Comparison of ENCODE assay signal across 21 cellular contexts in genomic region chr3:141320399-141321108, GRCh38. TPM values are rescaled to one million over a fixed set of nuclear protein-coding genes. Genes with fewer than 3 reads are reported as not detected.
DNase-seq lines count a peak whose midpoint lies in the region; ATAC-seq and TF ChIP-seq lines count a peak whose summit lies in the region.
"Had no signal": no experiment of that assay in that cellular context is flagged by ENCODE, and none has a peak within 500 bp of the region (broad histone marks: within the 10 kb centered on the region; RNA-seq: fewer than 3 reads in every experiment).

No MANE protein-coding gene starts in this region.

- H3K4me3 ChIP-seq in mammary epithelial cell (replicated peaks in 1 of 3; ENCODE audit: insufficient read depth in 1 of 3, low read depth in 2 of 3, low read length in 3 of 3), result no peak overlapping the region
- no peak overlapping the region for H3K4me3 ChIP-seq in OCI-LY3 (ENCODE audit: low read length)
- H3K4me3 ChIP-seq in endodermal cell (ENCODE audit: low read length), result peak overlapping the region; percentile 37
- H3K4me3 ChIP-seq: SK-N-MC had no signal

- H3K4me2 ChIP-seq in mammary epithelial cell (ENCODE audit: insufficient read depth, low read depth, low read length), result no peak overlapping the region
- H3K4me2 ChIP-seq in OCI-LY3 (ENCODE audit: low read length), result no peak overlapping the region

- H3K27me3 Mint-ChIP-seq in MCF 10A (ENCODE audit: insufficient read depth, unreplicated experiment), result no peaks in the 10 kb centered on the region
- peaks cover 4% of the 10 kb centered on the region for H3K27me3 Mint-ChIP-seq in endodermal cell (ENCODE audit: insufficient read depth)
- H3K27me3 Mint-ChIP-seq in type B pancreatic cell, result no peaks in the 10 kb centered on the region

- no peak for ATAC-seq in HG02798 (IDR thresholded peaks at IDR 0.05; ENCODE audit: poor library complexity, unreplicated experiment)
- ATAC-seq: PC-3, sciatic nerve had no signal

- H4K20me1 ChIP-seq in mammary epithelial cell (ENCODE audit: insufficient read depth, low read length), result no peaks in the 10 kb centered on the region
- H4K20me1 ChIP-seq in OCI-LY3 (ENCODE audit: insufficient read depth, low read length), result no peaks in the 10 kb centered on the region

- TF ChIP-seq CTCF in mammary epithelial cell (conservative IDR thresholded peaks at IDR 0.05 in 1 of 2, IDR thresholded peaks at IDR 0.05 in 1 of 2; ENCODE audit: extremely low read depth in 1 of 2, insufficient read depth in 1 of 2, low read depth in 1 of 2, low read length in 2 of 2), result no peak
- no peak for TF ChIP-seq CTCF in MCF 10A (IDR thresholded peaks at IDR 0.05; ENCODE audit: unreplicated experiment)
- no peak for TF ChIP-seq CTCF in OCI-LY3 (IDR thresholded peaks at IDR 0.05; ENCODE audit: low read depth, low read length)
- TF ChIP-seq CTCF in endodermal cell (conservative IDR thresholded peaks at IDR 0.05), result no peak
- TF ChIP-seq CTCF in type B pancreatic cell (conservative IDR thresholded peaks at IDR 0.05), result no peak

- no peaks in the 10 kb centered on the region for H3K36me3 ChIP-seq in mammary epithelial cell (ENCODE audit: insufficient read depth, low read length)
- no peaks in the 10 kb centered on the region for H3K36me3 ChIP-seq in OCI-LY3 (replicated peaks; ENCODE audit: low read depth, low read length)
- no peaks in the 10 kb centered on the region for H3K36me3 ChIP-seq in endodermal cell (ENCODE audit: control insufficient read depth, insufficient read depth, low read length)
- H3K36me3 ChIP-seq: BE2C had no signal

- H3K27ac Mint-ChIP-seq in MCF 10A (ENCODE audit: low read depth, unreplicated experiment), result no peak overlapping the region
- H3K27ac Mint-ChIP-seq in endodermal cell, result no peak overlapping the region
- H3K27ac Mint-ChIP-seq in type B pancreatic cell, result no peak overlapping the region

- H3K9me3 Mint-ChIP-seq in MCF 10A (ENCODE audit: unreplicated experiment) (peaks cover 8% of the 10 kb centered on the region), endodermal cell (peaks cover 29% of the 10 kb centered on the region), type B pancreatic cell (no peaks in the 10 kb centered on the region)
- H3K9me3 Mint-ChIP-seq: immature natural killer cell had no signal

- intact Hi-C loops in mammary epithelial cell (cut with micrococcal nuclease) (no loop called here), MCF 10A (cut with micrococcal nuclease) (no loop called here)

- in situ Hi-C loops in mammary epithelial cell (cut with MboI; ENCODE audit: low sequenced_read_pairs in 2 of 2), result loop anchor here in 1 of 2 donors (25.0 kb wide), 1 partner anchor 242 kb away; no protein-coding TSS in a partner anchor

- H3K9me3 ChIP-seq in mammary epithelial cell (replicated peaks; ENCODE audit: insufficient read depth, low read length) (no peaks in the 10 kb centered on the region), OCI-LY3 (ENCODE audit: insufficient read depth, low read length) (no peaks in the 10 kb centered on the region), endodermal cell (ENCODE audit: control insufficient read depth, low read length) (peaks cover 9% of the 10 kb centered on the region)
- H3K9me3 ChIP-seq: BE2C had no signal

- H3K9ac ChIP-seq in mammary epithelial cell (ENCODE audit: insufficient read depth, low read length), result no peak overlapping the region
- no peak overlapping the region for H3K9ac ChIP-seq in OCI-LY3 (ENCODE audit: low read length)
- no peak overlapping the region for H3K9ac ChIP-seq in endodermal cell (ENCODE audit: extremely low read depth, low read length, poor library complexity, severe bottlenecking)

- H3K4me3 Mint-ChIP-seq in MCF 10A (ENCODE audit: unreplicated experiment), result no peak overlapping the region
- H3K4me3 Mint-ChIP-seq in endodermal cell, result no peak overlapping the region
- H3K4me3 Mint-ChIP-seq in type B pancreatic cell, result no peak overlapping the region
- H3K4me3 Mint-ChIP-seq: immature natural killer cell had no signal

- DNase-seq in mammary epithelial cell, result no peak
- no peak for DNase-seq in MCF 10A (ENCODE audit: unreplicated experiment)
- no peak for DNase-seq in endodermal cell
- no peak for DNase-seq in NCI-H146 treated with DMSO at 0.1 percent for 48 hours (lab: John Stamatoyannopoulos, UW; ENCODE audit: unreplicated experiment)
- no peak for DNase-seq in SW 1271 (lab: John Stamatoyannopoulos, UW)
- DNase-seq in type B pancreatic cell (ENCODE audit: extremely low spot score, unreplicated experiment), result no peak
- DNase-seq: activated T-cell treated with anti-CD3 and anti-CD28 coated beads for 4 hours; BE2C; DMS53; H7; immature natural killer cell; KBM-7; midbrain; NCI-H524; occipital lobe; stimulated activated CD4-positive, alpha-beta T cell treated with anti-CD3 and anti-CD28 coated beads, Interleukin-4, amount 100 ng/mL, for 1 hour had no signal

- H3K27ac ChIP-seq in mammary epithelial cell (ENCODE audit: insufficient read depth, low read depth, low read length) (no peak overlapping the region), OCI-LY3 (ENCODE audit: low read length) (no peak overlapping the region), endodermal cell (ENCODE audit: low read depth, low read length) (no peak overlapping the region)
- H3K27ac ChIP-seq: SK-N-MC had no signal

- H3K36me3 Mint-ChIP-seq in MCF 10A (ENCODE audit: insufficient read depth, unreplicated experiment) (no peaks in the 10 kb centered on the region), endodermal cell (ENCODE audit: low read depth) (peaks cover 10% of the 10 kb centered on the region), type B pancreatic cell (no peaks in the 10 kb centered on the region)

- H3K4me1 Mint-ChIP-seq in MCF 10A (ENCODE audit: insufficient read depth, unreplicated experiment), result no peaks in the 10 kb centered on the region
- H3K4me1 Mint-ChIP-seq in endodermal cell, result peaks cover 20% of the 10 kb centered on the region
- H3K4me1 Mint-ChIP-seq in type B pancreatic cell (ENCODE audit: unreplicated experiment), result no peaks in the 10 kb centered on the region

- CTCF ChIA-PET in mammary epithelial cell (lab: Charles Lee; ENCODE audit: low non-redundant PET) (no interaction called here), MCF 10A (lab: Yijun Ruan, JAX) (interaction anchor here (1.5 kb wide), 1 partner anchor 10 kb away, joined by 5 read pairs; no protein-coding TSS in a partner anchor)

- dilution Hi-C loops in mammary epithelial cell (cut with HindIII; ENCODE audit: low sequenced_read_pairs), result no loop called here

- POLR2A ChIA-PET in MCF 10A (lab: Yijun Ruan, JAX), result no interaction called here

- H3K4me1 ChIP-seq in mammary epithelial cell (ENCODE audit: insufficient read depth, low read length) (peaks cover 10% of the 10 kb centered on the region), OCI-LY3 (ENCODE audit: low read length) (0 out of 2 replicates have a peak, but pooled peaks cover 4% of the 10 kb centered on the region), endodermal cell (ENCODE audit: control insufficient read depth, insufficient read depth, low read length) (peaks cover 4% of the 10 kb centered on the region)
- H3K4me1 ChIP-seq: BE2C had no signal

- H3K27me3 ChIP-seq in mammary epithelial cell (ENCODE audit: insufficient read depth, low read length) (no peaks in the 10 kb centered on the region), OCI-LY3 (ENCODE audit: low read depth, low read length) (no peaks in the 10 kb centered on the region), endodermal cell (ENCODE audit: control insufficient read depth, insufficient read depth, low read length, poor library complexity, severe bottlenecking) (no peaks in the 10 kb centered on the region)
- H3K27me3 ChIP-seq: BE2C had no signal

- H2AFZ ChIP-seq in mammary epithelial cell (ENCODE audit: low read depth, low read length), result peak overlapping the region; percentile 38
- H2AFZ ChIP-seq in OCI-LY3 (ENCODE audit: low read depth, low read length), result 0 out of 2 replicates have a peak overlapping the region, but pooled peaks have one; percentile 21

- BruUV-seq in mammary epithelial cell (replicated peaks; lab: Mats Ljungman, UMichigan) (no TSS peak), MCF 10A (replicated peaks; lab: Mats Ljungman, UMichigan) (no TSS peak)

- no peaks in the 10 kb centered on the region for H3K79me2 ChIP-seq in mammary epithelial cell (ENCODE audit: insufficient read depth, low read length)
- no peaks in the 10 kb centered on the region for H3K79me2 ChIP-seq in OCI-LY3 (ENCODE audit: low read length)

RNA-seq across cellular contexts. Expression of gene ZBTB38, which starts 47.8 kb away (rescaled TPM):
- total RNA-seq in mammary epithelial cell, result 100 to 1,000 TPM in 1 of 2 donors, 10 to 100 TPM in 1; 64.7 to 110 TPM
- polyA plus RNA-seq in mammary epithelial cell, result 33.8 TPM
- polyA minus RNA-seq in mammary epithelial cell, result 57.1 TPM
- 168 and 186 TPM in 2 replicates for total RNA-seq in MCF 10A (2022)
- 10 to 100 TPM; 27.3 to 28.2 TPM for total RNA-seq in endodermal cell
- polyA plus RNA-seq in endodermal cell (2013, experiment 1 of 2), result 19.0 TPM
- 17.6 TPM for polyA plus RNA-seq in endodermal cell (2013, experiment 2 of 2)
- 29.4 and 35.4 TPM in 2 replicates for total RNA-seq in type B pancreatic cell (ENCODE audit: low replicate concordance)
